In genomic region chr15:44736261-44736765, GRCh38 we compare ENCODE assay signal across 8 cellular contexts. TPM values are rescaled to one million over a fixed set of nuclear protein-coding genes. Genes with fewer than 3 reads are reported as not detected.
DNase-seq lines count a peak whose midpoint lies in the region; ATAC-seq and TF ChIP-seq lines count a peak whose summit lies in the region.

Gene TRIM69, plus strand, starts transcription at chr15:44736528. Its CDS starts 177 bp downstream, at chr15:44736705.

- H3K27me3 ChIP-seq in duodenal mucosa (ENCODE audit: control insufficient read depth in 1 of 2, insufficient read depth in 2 of 2, low read length in 2 of 2): no peaks in the 10 kb centered on the region

- in situ Hi-C loops in Caki2 (cut with HindIII; ENCODE audit: low pct_unique_long_range_greater_than_20kb, low sequenced_read_pairs): loop anchor here (25.0 kb wide), 1 partner anchor 149 kb away; no protein-coding TSS in a partner anchor

- DNase-seq in Caki2 (ENCODE audit: low read depth) (no peak), occipital lobe (lab: John Stamatoyannopoulos, UW) (no peak), lower leg skin (ENCODE audit: low spot score in 2 of 2) (no peak), GM03348 (ENCODE audit: low spot score) (no peak), KG1 (lab: John Stamatoyannopoulos, UW) (no peak)

- intact Hi-C loops in lower leg skin (cut with DNase I; ENCODE audit: low total_unique reads): loop anchor here (5.0 kb wide), 1 partner anchor 69 kb away; no protein-coding TSS in a partner anchor

- WGBS in lower leg skin, 2 donors: 72 to 81% methylated on average over 3 of the region's 3 CpGs

- H3K9me3 ChIP-seq in duodenal mucosa (ENCODE audit: control insufficient read depth in 1 of 2, low read length in 2 of 2): no peaks in the 10 kb centered on the region

- ATAC-seq in HG03135 (IDR thresholded peaks at IDR 0.05; ENCODE audit: unreplicated experiment) (peak; percentile 33), HG02763 (IDR thresholded peaks at IDR 0.05; ENCODE audit: unreplicated experiment) (no peak)

- no peak for TF ChIP-seq POLR2A in lower leg skin (IDR thresholded peaks at IDR 0.05)

- peak within 1 kb of the TSS in 1 of 2 donors; percentile 18 for H3K4me3 ChIP-seq in duodenal mucosa (ENCODE audit: low read depth in 1 of 2, low read length in 2 of 2)
- no peak within 1 kb of the TSS for H3K4me3 ChIP-seq in lower leg skin (ENCODE audit: low read depth, poor library complexity, severe bottlenecking)

- TF ChIP-seq CTCF in lower leg skin (IDR thresholded peaks at IDR 0.05): no peak

- peak within 1 kb of the TSS in 1 of 2 donors; percentile 38 for H3K9ac ChIP-seq in duodenal mucosa (ENCODE audit: low read depth in 1 of 2, low read length in 2 of 2)

- peaks cover 3 to 8% of the 10 kb centered on the region in 2 donors for H3K4me1 ChIP-seq in duodenal mucosa (ENCODE audit: control insufficient read depth in 1 of 2, insufficient read depth in 2 of 2, low read length in 2 of 2)

- H3K36me3 ChIP-seq in duodenal mucosa (ENCODE audit: control insufficient read depth in 1 of 2, insufficient read depth in 2 of 2, low read length in 2 of 2): peaks cover 0 to 6% of the 10 kb centered on the region in 2 donors

- H3K27ac ChIP-seq in duodenal mucosa (ENCODE audit: low read depth, low read length): peak within 1 kb of the TSS; percentile 41

RNA-seq across cellular contexts. Expression of gene TRIM69, which starts in this region (rescaled TPM):
- 10.9 and 17.0 TPM in 2 replicates for total RNA-seq in Caki2 (2014; rRNA removed; shearing (Covaris generic); ENCODE audit: low replicate concordance)
- total RNA-seq in occipital lobe (35.6 TPM), lower leg skin (10 to 100 TPM in 1 of 4 donors, 1 to 10 TPM in 3; 7.3 to 13.6 (median 8.6) TPM)
